ENCODE assay signal across 13 cellular contexts in the genomic region with DNA sequence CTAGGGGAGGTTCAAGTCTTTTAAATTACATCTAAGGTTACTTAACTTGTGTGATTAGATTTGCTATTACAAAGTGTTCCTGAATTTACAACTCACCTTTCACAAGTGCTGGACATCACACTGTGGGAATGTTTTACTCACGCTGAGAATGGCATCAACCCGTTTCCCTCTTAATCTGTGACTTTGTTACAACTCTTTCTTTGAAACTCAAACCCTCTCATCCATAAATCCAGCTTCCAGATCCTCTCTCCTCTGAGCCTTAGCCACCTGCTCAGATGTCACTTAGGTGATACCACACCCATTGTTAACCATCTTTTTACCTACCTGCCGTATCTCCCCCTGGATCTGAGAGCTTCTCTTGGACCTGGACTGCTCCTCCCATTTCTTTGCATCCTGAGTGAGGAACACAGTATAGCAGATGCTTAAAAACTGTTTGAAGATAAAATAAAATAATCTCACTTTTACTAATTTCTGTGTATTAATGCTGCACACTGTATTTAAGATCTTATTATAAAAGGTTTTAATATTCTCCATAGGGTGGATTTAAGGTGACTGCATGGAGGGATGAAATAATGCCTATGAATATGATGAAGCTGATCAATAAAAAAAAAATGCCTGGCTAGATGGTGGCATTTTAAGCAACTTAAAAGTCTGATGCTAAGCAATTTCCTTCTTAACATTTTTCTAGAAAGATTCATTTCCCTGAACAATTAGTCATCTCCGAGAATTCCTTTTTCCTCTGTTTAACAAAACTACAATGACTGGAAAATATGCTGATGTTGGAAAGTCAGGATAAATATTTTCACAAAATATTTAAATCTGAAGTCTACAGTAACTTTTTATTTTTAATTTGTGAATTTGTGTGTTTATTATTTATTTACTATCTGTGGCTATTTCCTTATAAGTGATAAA. TPM values are rescaled to one million over a fixed set of nuclear protein-coding genes. Genes with fewer than 3 reads are reported as not detected.
DNase-seq lines count a peak whose midpoint lies in the region; ATAC-seq and TF ChIP-seq lines count a peak whose summit lies in the region.
"Had no signal": no experiment of that assay in that cellular context is flagged by ENCODE, and none has a peak within 500 bp of the region (broad histone marks: within the 10 kb centered on the region; RNA-seq: fewer than 3 reads in every experiment).

No MANE protein-coding gene starts in this region.

- CTCF ChIA-PET in activated CD8-positive, alpha-beta T cell treated with anti-CD3 and anti-CD28 coated beads for 36 hours (lab: Charles Lee) = interaction anchor here (0.8 kb wide), 1 partner anchor 326 kb away, joined by 4 read pairs; no protein-coding TSS in a partner anchor

- no peak overlapping the region for H3K27ac Mint-ChIP-seq in activated CD8-positive, alpha-beta T cell treated with anti-CD3 and anti-CD28 coated beads for 36 hours
- H3K27ac Mint-ChIP-seq in stimulated activated naive CD8-positive, alpha-beta T cell treated with anti-CD3 and anti-CD28 coated beads, Interleukin-15, amount 100 ng/mL, for 72 hours = no peak overlapping the region
- H3K27ac Mint-ChIP-seq: naive thymus-derived CD4-positive, alpha-beta T cell; type B pancreatic cell had no signal

- H3K4me1 Mint-ChIP-seq in activated CD8-positive, alpha-beta T cell treated with anti-CD3 and anti-CD28 coated beads for 36 hours (ENCODE audit: low read depth) = no peaks in the 10 kb centered on the region
- no peaks in the 10 kb centered on the region for H3K4me1 Mint-ChIP-seq in stimulated activated naive CD8-positive, alpha-beta T cell treated with anti-CD3 and anti-CD28 coated beads, Interleukin-15, amount 100 ng/mL, for 72 hours

- no peak overlapping the region for H3K4me3 ChIP-seq in astrocyte of the spinal cord (ENCODE audit: low read depth, low read length)

- POLR2A ChIA-PET in activated CD8-positive, alpha-beta T cell treated with anti-CD3 and anti-CD28 coated beads for 36 hours (lab: Charles Lee) = interaction anchor here (0.7 kb wide), 1 partner anchor 17 kb away, joined by 4 read pairs; no protein-coding TSS in a partner anchor

- in situ Hi-C loops in astrocyte of the spinal cord (cut with HindIII; ENCODE audit: low sequenced_read_pairs) = no loop called here

- ATAC-seq in activated CD8-positive, alpha-beta T cell treated with anti-CD3 and anti-CD28 coated beads for 36 hours = no peak
- ATAC-seq in stimulated activated naive CD8-positive, alpha-beta T cell treated with anti-CD3 and anti-CD28 coated beads, Interleukin-15, amount 100 ng/mL, for 72 hours = no peak
- ATAC-seq: naive thymus-derived CD4-positive, alpha-beta T cell had no signal

- H3K36me3 Mint-ChIP-seq in activated CD8-positive, alpha-beta T cell treated with anti-CD3 and anti-CD28 coated beads for 36 hours (ENCODE audit: low read depth) = no peaks in the 10 kb centered on the region
- H3K36me3 Mint-ChIP-seq: naive thymus-derived CD4-positive, alpha-beta T cell; type B pancreatic cell had no signal

- TF ChIP-seq CTCF in astrocyte of the spinal cord (IDR thresholded peaks at IDR 0.05; ENCODE audit: low read depth, low read length) = no peak
- no peak for TF ChIP-seq CTCF in activated CD8-positive, alpha-beta T cell treated with anti-CD3 and anti-CD28 coated beads for 36 hours (IDR thresholded peaks at IDR 0.05)

- peaks cover 1% of the 10 kb centered on the region for H3K27me3 Mint-ChIP-seq in activated CD8-positive, alpha-beta T cell treated with anti-CD3 and anti-CD28 coated beads for 36 hours
- no peaks in the 10 kb centered on the region for H3K27me3 Mint-ChIP-seq in stimulated activated naive CD8-positive, alpha-beta T cell treated with anti-CD3 and anti-CD28 coated beads, Interleukin-15, amount 100 ng/mL, for 72 hours
- H3K27me3 Mint-ChIP-seq: type B pancreatic cell had no signal

- no peaks in the 10 kb centered on the region for H3K9me3 Mint-ChIP-seq in activated CD8-positive, alpha-beta T cell treated with anti-CD3 and anti-CD28 coated beads for 36 hours
- no peaks in the 10 kb centered on the region for H3K9me3 Mint-ChIP-seq in stimulated activated naive CD8-positive, alpha-beta T cell treated with anti-CD3 and anti-CD28 coated beads, Interleukin-15, amount 100 ng/mL, for 72 hours
- H3K9me3 Mint-ChIP-seq: naive thymus-derived CD4-positive, alpha-beta T cell had no signal

- no peak overlapping the region for H3K4me3 Mint-ChIP-seq in activated CD8-positive, alpha-beta T cell treated with anti-CD3 and anti-CD28 coated beads for 36 hours
- no peak overlapping the region for H3K4me3 Mint-ChIP-seq in stimulated activated naive CD8-positive, alpha-beta T cell treated with anti-CD3 and anti-CD28 coated beads, Interleukin-15, amount 100 ng/mL, for 72 hours
- H3K4me3 Mint-ChIP-seq: naive thymus-derived CD4-positive, alpha-beta T cell; type B pancreatic cell had no signal

- DNase-seq in A172 (ENCODE audit: low spot score) (peak; percentile 36), HS-5 (ENCODE audit: low read depth) (peak; percentile 68), astrocyte of the spinal cord (ENCODE audit: low read depth, low spot score) (peak; percentile 52), iris pigment epithelial cell (ENCODE audit: low read depth) (peak; percentile 45), T-helper 9 cell (no peak), NCI-H510A (lab: John Stamatoyannopoulos, UW) (no peak)
- DNase-seq in activated CD8-positive, alpha-beta T cell treated with anti-CD3 and anti-CD28 coated beads for 36 hours = no peak
- no peak for DNase-seq in stimulated activated naive CD8-positive, alpha-beta T cell treated with anti-CD3 and anti-CD28 coated beads, Interleukin-15, amount 100 ng/mL, for 72 hours
- DNase-seq: activated naive CD4-positive, alpha-beta T cell treated with anti-CD3 and anti-CD28 coated beads, Interleukin-2, amount 50 U/mL, for 16 hours; DND-41; naive thymus-derived CD4-positive, alpha-beta T cell; NCI-H1694 had no signal

- intact Hi-C loops in activated CD8-positive, alpha-beta T cell treated with anti-CD3 and anti-CD28 coated beads for 36 hours (cut with micrococcal nuclease) = no loop called here

RNA-seq across cellular contexts. Expression of a gene that starts 39.1 kb away (rescaled TPM):
- 547 and 785 TPM in 2 replicates for total RNA-seq in A172 (2014; rRNA removed; shearing (Covaris generic))
- total RNA-seq in activated CD8-positive, alpha-beta T cell treated with anti-CD3 and anti-CD28 coated beads for 36 hours = 1,000 to 10,000 TPM; 1,090 to 1,104 TPM

Comparison
In these comparisons a context has a peak if more than half of its experiments do, and no peak if none do; other contexts are left out.
1. DNase-seq: peak in A172 (single experiment), HS-5 (single experiment), astrocyte of the spinal cord (single experiment) and iris pigment epithelial cell (single experiment); none in activated CD8-positive, alpha-beta T cell treated with anti-CD3 and anti-CD28 coated beads for 36 hours (single experiment), T-helper 9 cell (single experiment), stimulated activated naive CD8-positive, alpha-beta T cell treated with anti-CD3 and anti-CD28 coated beads, Interleukin-15, amount 100 ng/mL, for 72 hours (0 of 2) and NCI-H510A (single experiment).